15 cellular contexts compared by ENCODE assay signal in the genomic region with DNA sequence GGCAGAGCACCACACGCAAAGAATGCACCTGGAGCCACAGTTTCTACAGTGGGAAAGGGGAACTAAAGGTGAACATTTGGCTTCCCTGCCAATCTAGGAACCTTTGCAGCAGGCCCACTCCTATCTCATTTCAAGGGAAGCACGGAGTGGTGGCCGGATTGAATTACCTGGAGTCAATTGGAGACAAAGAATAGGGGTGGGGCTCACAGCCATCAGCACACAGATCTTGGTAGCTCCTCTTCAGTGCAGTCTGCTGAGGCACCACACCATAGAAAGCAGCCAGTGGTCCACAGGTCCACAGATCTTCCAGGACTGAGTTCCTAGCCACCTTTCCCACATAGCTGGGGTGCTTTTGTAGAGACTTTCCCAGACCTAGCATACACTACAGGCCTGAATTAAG. TPM values are rescaled to one million over a fixed set of nuclear protein-coding genes. Genes with fewer than 3 reads are reported as not detected.
"Had no signal": no experiment of that assay in that cellular context is flagged by ENCODE, and none has a peak within 500 bp of the region (broad histone marks: within the 10 kb centered on the region; RNA-seq: fewer than 3 reads in every experiment).

No MANE protein-coding gene starts in this region.

- H3K4me1 ChIP-seq: gastroesophageal sphincter had no signal

- H3K4me1 Mint-ChIP-seq: activated naive CD8-positive, alpha-beta T cell treated with anti-CD3 and anti-CD28 coated beads for 36 hours; naive B cell; stimulated activated naive CD8-positive, alpha-beta T cell treated with anti-CD3 and anti-CD28 coated beads, Interleukin-15, amount 100 ng/mL, for 72 hours had no signal

- H3K9me3 Mint-ChIP-seq: activated naive CD8-positive, alpha-beta T cell treated with anti-CD3 and anti-CD28 coated beads for 36 hours; effector memory CD8-positive, alpha-beta T cell; naive B cell; stimulated activated naive CD8-positive, alpha-beta T cell treated with anti-CD3 and anti-CD28 coated beads, Interleukin-15, amount 100 ng/mL, for 72 hours; T-helper 2 cell treated with Interferon-gamma antibody and Interleukin-4, amounts not matched to agents 5 μg/mL and 100 μg/mL, for 36 hours had no signal

- H3K9me3 ChIP-seq: gastroesophageal sphincter had no signal

- H3K36me3 ChIP-seq: brain microvascular endothelial cell, gastroesophageal sphincter had no signal

- H3K27me3 Mint-ChIP-seq: effector memory CD8-positive, alpha-beta T cell had no signal

- H3K4me3 ChIP-seq: gastroesophageal sphincter, lung had no signal

- H3K27me3 ChIP-seq: brain microvascular endothelial cell had no signal

- DNase-seq: activated CD4-positive, alpha-beta T cell treated with anti-CD3 and anti-CD28 coated beads for 1 hour; activated CD4-positive, alpha-beta T cell treated with anti-CD3 and anti-CD28 coated beads, Interleukin-2, amount 50 U/mL, for 48 hours; activated gamma-delta T cell; activated naive CD8-positive, alpha-beta T cell treated with anti-CD3 and anti-CD28 coated beads for 36 hours; activated T-cell treated with anti-CD3 and anti-CD28 coated beads, Interleukin-2, amount 50 U/mL, for 48 hours; brain microvascular endothelial cell; effector memory CD8-positive, alpha-beta T cell; naive B cell; retina; stimulated activated CD4-positive, alpha-beta T cell treated with anti-CD3 and anti-CD28 coated beads, Interleukin-15, amount 100 ng/mL, for 24 hours; stimulated activated CD4-positive, alpha-beta T cell treated with anti-CD3 and anti-CD28 coated beads, Interleukin-4, amount 100 ng/mL, for 4 hours; stimulated activated naive CD8-positive, alpha-beta T cell treated with anti-CD3 and anti-CD28 coated beads, Interleukin-15, amount 100 ng/mL, for 72 hours had no signal

- H3K36me3 Mint-ChIP-seq: activated naive CD8-positive, alpha-beta T cell treated with anti-CD3 and anti-CD28 coated beads for 36 hours; naive B cell had no signal

- ATAC-seq: effector memory CD8-positive, alpha-beta T cell; gastroesophageal sphincter; stimulated activated naive CD8-positive, alpha-beta T cell treated with anti-CD3 and anti-CD28 coated beads, Interleukin-15, amount 100 ng/mL, for 72 hours had no signal

- H3K27ac ChIP-seq: brain microvascular endothelial cell, gastroesophageal sphincter had no signal

- H3K27ac Mint-ChIP-seq: activated naive CD8-positive, alpha-beta T cell treated with anti-CD3 and anti-CD28 coated beads for 36 hours; effector memory CD8-positive, alpha-beta T cell; stimulated activated naive CD8-positive, alpha-beta T cell treated with anti-CD3 and anti-CD28 coated beads, Interleukin-15, amount 100 ng/mL, for 72 hours; T-helper 2 cell treated with Interferon-gamma antibody and Interleukin-4, amounts not matched to agents 5 μg/mL and 100 μg/mL, for 36 hours had no signal

- H3K4me3 Mint-ChIP-seq: activated naive CD8-positive, alpha-beta T cell treated with anti-CD3 and anti-CD28 coated beads for 36 hours; effector memory CD8-positive, alpha-beta T cell; naive B cell; stimulated activated naive CD8-positive, alpha-beta T cell treated with anti-CD3 and anti-CD28 coated beads, Interleukin-15, amount 100 ng/mL, for 72 hours; T-helper 2 cell treated with Interferon-gamma antibody and Interleukin-4, amounts not matched to agents 5 μg/mL and 100 μg/mL, for 36 hours had no signal

RNA-seq across cellular contexts. Expression of gene NXPH2, which starts 43.5 kb away (rescaled TPM):
- total RNA-seq: activated naive CD8-positive, alpha-beta T cell treated with anti-CD3 and anti-CD28 coated beads for 36 hours; gastroesophageal sphincter; lung had no signal
- polyA plus RNA-seq: lung had no signal
